Comparison of ENCODE assay signal across 1 cellular context in the genomic region with DNA sequence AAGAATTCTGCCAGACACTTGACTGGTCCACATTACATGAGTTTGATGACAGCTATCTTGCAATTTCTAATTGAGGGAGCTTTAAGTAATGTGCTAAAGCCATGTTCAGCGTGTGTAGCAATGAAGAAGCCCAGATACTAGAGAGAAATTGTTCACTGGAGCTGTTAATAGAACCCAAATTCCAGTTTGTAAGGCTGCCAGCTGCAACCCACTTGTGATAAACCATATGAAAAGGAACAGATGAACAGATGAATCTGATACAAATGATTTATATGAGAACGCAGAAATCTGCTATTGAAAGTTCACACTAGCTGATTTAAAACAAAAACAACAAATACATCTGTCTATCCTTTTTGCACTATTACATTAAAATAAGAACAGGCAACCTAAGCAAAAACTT.
TF ChIP-seq lines count a peak whose summit lies in the region.

No MANE protein-coding gene starts in this region.

TF ChIP-seq in HCT116, 20 proteins besides CTCF, POLR2A, EP300 and RAD21 (continued from another document):
- TF ChIP-seq EGR1 (IDR thresholded peaks at IDR 0.05; ENCODE audit: low read depth) (no peak), YY1 (IDR thresholded peaks at IDR 0.05; ENCODE audit: extremely low read depth, insufficient replicate concordance, low read depth, low read length) (no peak), ZFX (IDR thresholded peaks at IDR 0.05) (no peak), EZH2 (IDR thresholded peaks at IDR 0.05) (no peak), SRF (IDR thresholded peaks at IDR 0.05; ENCODE audit: low read depth) (no peak), POLR2AphosphoS5 (IDR thresholded peaks at IDR 0.05; ENCODE audit: low read depth, low read length) (no peak), CEBPB (IDR thresholded peaks at IDR 0.05; ENCODE audit: low read depth) (no peak), EZH2phosphoT487 (IDR thresholded peaks at IDR 0.05; ENCODE audit: borderline replicate concordance) (no peak), CBX3 (IDR thresholded peaks at IDR 0.05; ENCODE audit: low read depth) (no peak), ZNF274 (IDR thresholded peaks at IDR 0.05; ENCODE audit: low read depth, low read length) (no peak), ELF1 (IDR thresholded peaks at IDR 0.05; ENCODE audit: borderline replicate concordance, low read depth) (no peak), SP1 (IDR thresholded peaks at IDR 0.05; ENCODE audit: low read depth) (no peak), SIN3A (IDR thresholded peaks at IDR 0.05; ENCODE audit: low read depth) (no peak)
- TF ChIP-seq, protein P1, sequence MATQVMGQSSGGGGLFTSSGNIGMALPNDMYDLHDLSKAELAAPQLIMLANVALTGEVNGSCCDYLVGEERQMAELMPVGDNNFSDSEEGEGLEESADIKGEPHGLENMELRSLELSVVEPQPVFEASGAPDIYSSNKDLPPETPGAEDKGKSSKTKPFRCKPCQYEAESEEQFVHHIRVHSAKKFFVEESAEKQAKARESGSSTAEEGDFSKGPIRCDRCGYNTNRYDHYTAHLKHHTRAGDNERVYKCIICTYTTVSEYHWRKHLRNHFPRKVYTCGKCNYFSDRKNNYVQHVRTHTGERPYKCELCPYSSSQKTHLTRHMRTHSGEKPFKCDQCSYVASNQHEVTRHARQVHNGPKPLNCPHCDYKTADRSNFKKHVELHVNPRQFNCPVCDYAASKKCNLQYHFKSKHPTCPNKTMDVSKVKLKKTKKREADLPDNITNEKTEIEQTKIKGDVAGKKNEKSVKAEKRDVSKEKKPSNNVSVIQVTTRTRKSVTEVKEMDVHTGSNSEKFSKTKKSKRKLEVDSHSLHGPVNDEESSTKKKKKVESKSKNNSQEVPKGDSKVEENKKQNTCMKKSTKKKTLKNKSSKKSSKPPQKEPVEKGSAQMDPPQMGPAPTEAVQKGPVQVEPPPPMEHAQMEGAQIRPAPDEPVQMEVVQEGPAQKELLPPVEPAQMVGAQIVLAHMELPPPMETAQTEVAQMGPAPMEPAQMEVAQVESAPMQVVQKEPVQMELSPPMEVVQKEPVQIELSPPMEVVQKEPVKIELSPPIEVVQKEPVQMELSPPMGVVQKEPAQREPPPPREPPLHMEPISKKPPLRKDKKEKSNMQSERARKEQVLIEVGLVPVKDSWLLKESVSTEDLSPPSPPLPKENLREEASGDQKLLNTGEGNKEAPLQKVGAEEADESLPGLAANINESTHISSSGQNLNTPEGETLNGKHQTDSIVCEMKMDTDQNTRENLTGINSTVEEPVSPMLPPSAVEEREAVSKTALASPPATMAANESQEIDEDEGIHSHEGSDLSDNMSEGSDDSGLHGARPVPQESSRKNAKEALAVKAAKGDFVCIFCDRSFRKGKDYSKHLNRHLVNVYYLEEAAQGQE (IDR thresholded peaks at IDR 0.05; ENCODE audit: low read depth): no peak
- TF ChIP-seq, protein P2, sequence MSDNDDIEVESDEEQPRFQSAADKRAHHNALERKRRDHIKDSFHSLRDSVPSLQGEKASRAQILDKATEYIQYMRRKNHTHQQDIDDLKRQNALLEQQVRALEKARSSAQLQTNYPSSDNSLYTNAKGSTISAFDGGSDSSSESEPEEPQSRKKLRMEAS (IDR thresholded peaks at IDR 0.05): no peak
- TF ChIP-seq, protein P3, sequence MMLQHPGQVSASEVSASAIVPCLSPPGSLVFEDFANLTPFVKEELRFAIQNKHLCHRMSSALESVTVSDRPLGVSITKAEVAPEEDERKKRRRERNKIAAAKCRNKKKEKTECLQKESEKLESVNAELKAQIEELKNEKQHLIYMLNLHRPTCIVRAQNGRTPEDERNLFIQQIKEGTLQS (IDR thresholded peaks at IDR 0.05): no peak
TF ChIP-seq in HCT116: peak in this region for 0.
